In the genomic region with DNA sequence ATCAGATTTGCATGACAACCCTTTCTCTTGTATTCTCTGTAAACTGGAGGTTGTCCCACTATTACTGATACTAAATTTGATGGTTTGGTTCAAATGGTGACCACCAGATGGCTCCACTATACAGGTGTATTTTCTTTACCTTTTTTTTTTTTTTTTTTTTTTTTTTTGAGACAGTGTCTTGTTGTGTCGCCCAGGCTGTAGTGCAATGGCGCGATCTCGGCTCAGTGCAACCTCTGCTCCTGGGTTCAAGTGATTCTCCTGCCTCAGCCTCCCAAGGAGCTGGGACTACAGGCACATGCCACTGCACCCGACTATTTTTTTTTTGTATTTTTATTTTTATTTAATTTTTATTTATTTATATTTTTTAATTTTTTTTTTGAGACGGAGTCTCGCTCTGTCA, we compare ENCODE assay signal across 8 cellular contexts. TPM values are rescaled to one million over a fixed set of nuclear protein-coding genes. Genes with fewer than 3 reads are reported as not detected.
DNase-seq lines count a peak whose midpoint lies in the region; ATAC-seq lines count a peak whose summit lies in the region.

No MANE protein-coding gene starts in this region.

- POLR2A ChIA-PET in activated naive CD8-positive, alpha-beta T cell treated with anti-CD3 and anti-CD28 coated beads, Interleukin-2, amount 10 ng/mL, durations not matched to agents 7 days and 5 days (lab: Charles Lee), result interaction anchor here (0.6 to 1.3 kb wide), 3 partner anchors 70 to 397 kb away, joined by 3 to 4 read pairs (median 3); a partner anchor contains a TSS

- peaks cover 4% of the 10 kb centered on the region for H3K9me3 Mint-ChIP-seq in activated naive CD8-positive, alpha-beta T cell treated with anti-CD3 and anti-CD28 coated beads, Interleukin-2, amount 10 ng/mL, durations not matched to agents 7 days and 5 days

- H3K4me1 Mint-ChIP-seq in activated naive CD8-positive, alpha-beta T cell treated with anti-CD3 and anti-CD28 coated beads, Interleukin-2, amount 10 ng/mL, durations not matched to agents 7 days and 5 days, result peaks cover 4% of the 10 kb centered on the region

- peak; percentile 45 for ATAC-seq in activated naive CD8-positive, alpha-beta T cell treated with anti-CD3 and anti-CD28 coated beads, Interleukin-2, amount 10 ng/mL, durations not matched to agents 7 days and 5 days (ENCODE audit: low read depth)
- ATAC-seq in GM19395 (IDR thresholded peaks at IDR 0.05; ENCODE audit: unreplicated experiment), result no peak

- no peaks in the 10 kb centered on the region for H3K27me3 Mint-ChIP-seq in activated naive CD8-positive, alpha-beta T cell treated with anti-CD3 and anti-CD28 coated beads, Interleukin-2, amount 10 ng/mL, durations not matched to agents 7 days and 5 days

- no peak overlapping the region for H3K27ac Mint-ChIP-seq in activated naive CD8-positive, alpha-beta T cell treated with anti-CD3 and anti-CD28 coated beads, Interleukin-2, amount 10 ng/mL, durations not matched to agents 7 days and 5 days

- no peak overlapping the region for H3K4me3 Mint-ChIP-seq in activated naive CD8-positive, alpha-beta T cell treated with anti-CD3 and anti-CD28 coated beads, Interleukin-2, amount 10 ng/mL, durations not matched to agents 7 days and 5 days

- peak in 5 of 6 experiments; percentile 26 to 79 (median 59) for DNase-seq in stimulated activated naive CD4-positive, alpha-beta T cell (lab: John Stamatoyannopoulos, UW)
- DNase-seq in stimulated activated naive CD4-positive, alpha-beta T cell treated with Interleukin-2 at 50 U/mL for 16 hours (lab: John Stamatoyannopoulos, UW), result no peak
- DNase-seq in NCI-H128 (lab: John Stamatoyannopoulos, UW; ENCODE audit: unreplicated experiment) (peak; percentile 7), left kidney (ENCODE audit: low read depth, low spot score) (peak; percentile 68), dedifferentiated amniotic fluid mesenchymal stem cell (ENCODE audit: extremely low spot score) (no peak), cortex of kidney (lab: John Stamatoyannopoulos, UW) (no peak)
- no peak for DNase-seq in activated naive CD8-positive, alpha-beta T cell treated with anti-CD3 and anti-CD28 coated beads, Interleukin-2, amount 10 ng/mL, durations not matched to agents 7 days and 5 days

- peaks cover 23% of the 10 kb centered on the region for H3K36me3 Mint-ChIP-seq in activated naive CD8-positive, alpha-beta T cell treated with anti-CD3 and anti-CD28 coated beads, Interleukin-2, amount 10 ng/mL, durations not matched to agents 7 days and 5 days

RNA-seq across cellular contexts. Expression of a gene that starts 6.6 kb away (rescaled TPM):
- total RNA-seq in activated naive CD8-positive, alpha-beta T cell treated with anti-CD3 and anti-CD28 coated beads, Interleukin-2, amount 10 ng/mL, durations not matched to agents 7 days and 5 days, result 100 to 1,000 TPM; 127 to 129 TPM

RNA-seq across cellular contexts. Expression of a gene that starts 27.7 kb away (rescaled TPM):
- total RNA-seq in activated naive CD8-positive, alpha-beta T cell treated with anti-CD3 and anti-CD28 coated beads, Interleukin-2, amount 10 ng/mL, durations not matched to agents 7 days and 5 days, result 10 to 100 TPM; 68.4 to 72.1 TPM

RNA-seq across cellular contexts. Expression of a gene that starts 41.1 kb away (rescaled TPM):
- 10 to 100 TPM; 55.3 to 57.1 TPM for total RNA-seq in activated naive CD8-positive, alpha-beta T cell treated with anti-CD3 and anti-CD28 coated beads, Interleukin-2, amount 10 ng/mL, durations not matched to agents 7 days and 5 days

Comparison
In these comparisons a context has a peak if more than half of its experiments do, and no peak if none do; other contexts are left out.
1. DNase-seq: peak in stimulated activated naive CD4-positive, alpha-beta T cell (5 of 6), NCI-H128 (single experiment) and left kidney (single experiment); none in stimulated activated naive CD4-positive, alpha-beta T cell treated with Interleukin-2 at 50 U/mL for 16 hours (single experiment), activated naive CD8-positive, alpha-beta T cell treated with anti-CD3 and anti-CD28 coated beads, Interleukin-2, amount 10 ng/mL, durations not matched to agents 7 days and 5 days (single experiment), dedifferentiated amniotic fluid mesenchymal stem cell (single experiment) and cortex of kidney (single experiment).